ENCODE assay signal across 13 cellular contexts in the genomic region with DNA sequence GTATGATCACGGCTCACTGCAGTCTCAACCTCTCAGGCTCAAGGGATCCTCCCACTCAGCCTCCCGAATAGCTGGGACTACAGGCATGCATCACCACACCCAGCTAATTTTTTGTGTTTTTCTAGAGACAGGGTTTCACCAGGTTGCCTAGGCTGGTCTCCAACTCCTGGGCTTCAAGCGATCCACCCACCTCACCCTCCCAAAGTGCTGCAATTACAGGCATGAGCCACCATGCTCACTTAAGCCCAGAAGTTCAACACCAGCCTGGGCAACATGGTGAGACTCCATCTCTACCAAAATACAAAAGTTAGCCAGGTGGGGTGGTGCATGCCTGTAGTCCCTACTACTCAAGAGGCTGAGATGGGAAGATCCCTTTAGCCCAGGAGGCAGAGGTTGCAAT.
"Had no signal": no experiment of that assay in that cellular context is flagged by ENCODE, and none has a peak within 500 bp of the region (broad histone marks: within the 10 kb centered on the region; RNA-seq: fewer than 3 reads in every experiment).

No MANE protein-coding gene starts in this region.

- DNase-seq: activated CD4-positive, alpha-beta T cell treated with anti-CD3 and anti-CD28 coated beads, Interleukin-2, amount 50 U/mL, for 1 hour; activated naive CD4-positive, alpha-beta T cell treated with anti-CD3 and anti-CD28 coated beads, Interleukin-2, amount 50 U/mL, for 16 hours; activated T-cell treated with anti-CD3 and anti-CD28 coated beads, Interleukin-2, amount 50 U/mL, for 1 hour; amniotic stem cell; effector memory CD8-positive, alpha-beta T cell; mammary epithelial cell; mucosa of descending colon; naive thymus-derived CD8-positive, alpha-beta T cell; posterior cingulate gyrus had no signal

- ATAC-seq: effector memory CD8-positive, alpha-beta T cell; left lobe of liver; mucosa of descending colon; naive thymus-derived CD8-positive, alpha-beta T cell had no signal

- H3K4me3 ChIP-seq: hepatocyte, mucosa of descending colon, tibial nerve had no signal

- H3K9me3 ChIP-seq: mucosa of descending colon, neutrophil had no signal

- H3K27me3 ChIP-seq: hepatocyte, neutrophil, tibial nerve had no signal

- H3K27ac ChIP-seq: hepatocyte, neutrophil, tibial nerve had no signal

- H3K4me2 ChIP-seq: hepatocyte had no signal

- H2AFZ ChIP-seq: hepatocyte had no signal
